10 cellular contexts compared by ENCODE assay signal in the genomic region with DNA sequence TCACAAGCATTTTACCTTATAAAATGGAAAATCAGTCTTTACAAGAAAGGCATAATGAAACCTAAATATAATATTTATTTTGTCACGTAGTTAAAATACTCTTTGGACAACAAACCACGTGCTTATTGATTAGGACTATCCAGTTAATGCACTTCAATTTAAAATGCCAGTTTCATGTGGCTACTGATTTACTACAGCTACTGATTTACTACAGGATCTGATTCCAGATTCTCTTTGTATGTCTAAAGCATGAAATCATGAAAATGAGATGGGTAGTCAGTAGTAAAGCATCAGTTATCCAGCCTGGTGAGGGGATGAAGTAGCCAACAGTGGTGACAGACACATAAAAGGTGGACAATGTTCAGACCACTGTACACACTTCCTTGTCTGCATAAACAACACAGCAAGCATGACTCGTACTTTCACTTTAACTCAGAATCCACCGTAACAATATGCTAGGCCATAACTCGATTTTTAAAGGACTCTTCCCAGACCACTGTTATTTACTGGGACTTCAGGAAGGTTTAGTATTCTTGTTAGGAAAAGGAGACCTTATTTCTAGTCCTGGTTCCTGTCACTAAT. TPM values are rescaled to one million over a fixed set of nuclear protein-coding genes. Genes with fewer than 3 reads are reported as not detected.
DNase-seq lines count a peak whose midpoint lies in the region; ATAC-seq, FAIRE-seq and TF ChIP-seq lines count a peak whose summit lies in the region.
"Had no signal": no experiment of that assay in that cellular context is flagged by ENCODE, and none has a peak within 500 bp of the region (broad histone marks: within the 10 kb centered on the region; RNA-seq: fewer than 3 reads in every experiment).

No MANE protein-coding gene starts in this region.

- H3K9me3 Mint-ChIP-seq in activated CD8-positive, alpha-beta T cell treated with anti-CD3 and anti-CD28 coated beads, Interleukin-2, amount 10 ng/mL, durations not matched to agents 7 days and 5 days (ENCODE audit: insufficient read depth): no peaks in the 10 kb centered on the region

- H3K9ac ChIP-seq in mucosa of stomach (ENCODE audit: low read length): peak overlapping the region; percentile 10

- H3K36me3 ChIP-seq in mucosa of stomach (ENCODE audit: control insufficient read depth, insufficient read depth, low read length): no peaks in the 10 kb centered on the region

- H3K27me3 Mint-ChIP-seq in activated CD8-positive, alpha-beta T cell treated with anti-CD3 and anti-CD28 coated beads, Interleukin-2, amount 10 ng/mL, durations not matched to agents 7 days and 5 days (ENCODE audit: low read depth): no peaks in the 10 kb centered on the region

- no peaks in the 10 kb centered on the region for H3K27me3 ChIP-seq in mucosa of stomach (ENCODE audit: control insufficient read depth, insufficient read depth, low read length)

- no peaks in the 10 kb centered on the region for H3K9me3 ChIP-seq in mucosa of stomach (ENCODE audit: control insufficient read depth, low read length)

- 0 out of 2 replicates have a peak, but pooled peaks have one; percentile 29 for TF ChIP-seq POLR2A in GM12892 (IDR thresholded peaks at IDR 0.05; ENCODE audit: low read depth, low read length)

- POLR2A ChIA-PET in activated CD8-positive, alpha-beta T cell treated with anti-CD3 and anti-CD28 coated beads, Interleukin-2, amount 10 ng/mL, durations not matched to agents 7 days and 5 days (lab: Charles Lee): interaction anchor here (0.5 kb wide), 1 partner anchor 476 kb away, joined by 4 read pairs; no protein-coding TSS in a partner anchor

- H3K36me3 Mint-ChIP-seq in activated CD8-positive, alpha-beta T cell treated with anti-CD3 and anti-CD28 coated beads, Interleukin-2, amount 10 ng/mL, durations not matched to agents 7 days and 5 days (ENCODE audit: low read depth): peaks cover 78% of the 10 kb centered on the region

- CTCF ChIA-PET in activated CD8-positive, alpha-beta T cell treated with anti-CD3 and anti-CD28 coated beads, Interleukin-2, amount 10 ng/mL, durations not matched to agents 7 days and 5 days (lab: Charles Lee): interaction anchor here (0.9 to 1.5 kb wide), 2 partner anchors 70 to 278 kb away, joined by 3 to 8 read pairs; no protein-coding TSS in a partner anchor

- peak overlapping the region; percentile 36 for H3K4me3 Mint-ChIP-seq in activated CD8-positive, alpha-beta T cell treated with anti-CD3 and anti-CD28 coated beads, Interleukin-2, amount 10 ng/mL, durations not matched to agents 7 days and 5 days

- peak; percentile 58 for ATAC-seq in HG02623 (IDR thresholded peaks at IDR 0.05; ENCODE audit: unreplicated experiment)
- ATAC-seq in activated CD8-positive, alpha-beta T cell treated with anti-CD3 and anti-CD28 coated beads, Interleukin-2, amount 10 ng/mL, durations not matched to agents 7 days and 5 days: peak; percentile 80

- DNase-seq in GM12892 (ENCODE audit: insufficient read length) (no peak), pons (ENCODE audit: low spot score) (no peak), GOT3 (lab: John Stamatoyannopoulos, UW) (no peak), Ammon's horn (ENCODE audit: low spot score) (no peak), putamen (ENCODE audit: low spot score) (no peak)
- no peak for DNase-seq in activated CD8-positive, alpha-beta T cell treated with anti-CD3 and anti-CD28 coated beads, Interleukin-2, amount 10 ng/mL, durations not matched to agents 7 days and 5 days
- DNase-seq: NCI-H1092 treated with DMSO at 0.1 percent for 48 hours; stimulated activated CD8-positive, alpha-beta memory T cell treated with anti-CD3 and anti-CD28 coated beads, Interleukin-4, amount 100 ng/mL, for 48 hours had no signal

- no peak overlapping the region for H3K4me3 ChIP-seq in mucosa of stomach (ENCODE audit: low read length)

- H3K27ac Mint-ChIP-seq in activated CD8-positive, alpha-beta T cell treated with anti-CD3 and anti-CD28 coated beads, Interleukin-2, amount 10 ng/mL, durations not matched to agents 7 days and 5 days: peak overlapping the region; percentile 62

- H3K4me1 Mint-ChIP-seq in activated CD8-positive, alpha-beta T cell treated with anti-CD3 and anti-CD28 coated beads, Interleukin-2, amount 10 ng/mL, durations not matched to agents 7 days and 5 days (ENCODE audit: low read depth): peaks cover 51% of the 10 kb centered on the region

- FAIRE-seq in GM12892 (lab: Jason Lieb, UNC): peak; percentile 84

- H3K4me1 ChIP-seq in mucosa of stomach (ENCODE audit: control insufficient read depth, insufficient read depth, low read length): peaks cover 6% of the 10 kb centered on the region

RNA-seq across cellular contexts. Expression of a gene that starts 24.9 kb away (rescaled TPM):
- polyA plus RNA-seq in GM12892 (2012; ENCODE audit: missing spikeins): 60.1 TPM
- total RNA-seq in activated CD8-positive, alpha-beta T cell treated with anti-CD3 and anti-CD28 coated beads, Interleukin-2, amount 10 ng/mL, durations not matched to agents 7 days and 5 days: 100 to 1,000 TPM; 118 to 120 TPM
